ENCODE assay signal across 11 cellular contexts in the genomic region with DNA sequence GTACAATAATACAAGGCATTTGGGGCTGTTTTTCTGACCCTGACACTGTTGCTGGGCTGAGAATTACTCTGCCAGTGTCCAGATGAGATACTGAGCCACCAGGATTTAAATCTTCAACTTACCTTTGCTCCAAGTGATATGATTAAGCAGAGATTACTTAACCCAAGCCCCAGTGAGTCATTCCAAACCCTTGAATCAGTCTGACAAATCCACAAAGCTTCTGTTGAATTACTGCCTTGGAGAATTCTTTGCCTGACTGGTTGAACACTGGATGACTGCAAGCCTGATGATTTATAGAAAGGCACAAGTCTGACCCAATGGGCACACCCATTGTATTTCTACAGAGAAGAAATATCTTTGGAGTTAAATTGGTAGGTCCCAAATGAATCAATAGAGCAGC.
DNase-seq lines count a peak whose midpoint lies in the region; ATAC-seq, FAIRE-seq and TF ChIP-seq lines count a peak whose summit lies in the region.
"Had no signal": no experiment of that assay in that cellular context is flagged by ENCODE, and none has a peak within 500 bp of the region (broad histone marks: within the 10 kb centered on the region; RNA-seq: fewer than 3 reads in every experiment).

No MANE protein-coding gene starts in this region.

- peak; percentile 52 to 76; a peak in 2 of 5 replicates for TF ChIP-seq EP300 in A549 (IDR thresholded peaks at IDR 0.05)

- TF ChIP-seq CTCF in A549 (IDR thresholded peaks at IDR 0.05) (no peak), HCT116 (IDR thresholded peaks at IDR 0.05 in 2 of 3, conservative IDR thresholded peaks at IDR 0.05 in 1 of 3; ENCODE audit: borderline replicate concordance in 1 of 3, insufficient read depth in 1 of 3, low read depth in 2 of 3, low read length in 2 of 3) (no peak), kidney epithelial cell (IDR thresholded peaks at IDR 0.05; ENCODE audit: insufficient read depth, low read length, poor library complexity, severe bottlenecking) (no peak), spleen (IDR thresholded peaks at IDR 0.05 in 8 of 11, conservative IDR thresholded peaks at IDR 0.05 in 3 of 11) (no peak), testis (IDR thresholded peaks at IDR 0.05) (no peak)

- H3K4me3 ChIP-seq in A549 (no peak overlapping the region), HCT116 (replicated peaks in 1 of 2; ENCODE audit: low read depth in 1 of 2, low read length in 2 of 2) (peak overlapping the region in 1 of 2 experiments; percentile 25; a peak in 2 of 4 replicates), adipocyte (ENCODE audit: low read length) (no peak overlapping the region), kidney epithelial cell (ENCODE audit: low read depth, low read length) (no peak overlapping the region), spleen (no peak overlapping the region), testis (no peak overlapping the region), H7 (ENCODE audit: insufficient read depth, low read depth, low read length) (no peak overlapping the region)
- H3K4me3 ChIP-seq: right lobe of liver had no signal

- peak; percentile 97 to 100 for ATAC-seq in A549
- ATAC-seq in HCT116, result peak; percentile 96
- no peak for ATAC-seq in HG03378 (IDR thresholded peaks at IDR 0.05; ENCODE audit: unreplicated experiment)

- POLR2A ChIA-PET in A549 (lab: Yijun Ruan, JAX), result interaction anchor here (1.2 to 1.6 kb wide), 2 partner anchors 29 to 90 kb away, joined by 6 read pairs; no protein-coding TSS in a partner anchor
- POLR2A ChIA-PET in HCT116 (lab: Charles Lee), result no interaction called here

- DNase-seq in A549 (ENCODE audit: low read depth in 1 of 2, low spot score in 1 of 2), result peak; percentile 71 to 95
- peak; percentile 95 for DNase-seq in HCT116 (ENCODE audit: low read depth, low spot score)
- peak; percentile 87 for DNase-seq in adipocyte (ENCODE audit: low read depth)
- DNase-seq in kidney epithelial cell (ENCODE audit: low read depth), result peak; percentile 99
- DNase-seq in spleen, result no peak
- DNase-seq in testis, result no peak
- no peak for DNase-seq in H7
- DNase-seq: activated CD4-positive, alpha-beta T cell treated with anti-CD3 and anti-CD28 coated beads, Interleukin-2, amount 10 ng/mL, durations not matched to agents 7 days and 5 days; NCI-H446; right lobe of liver had no signal

- RAD21 ChIA-PET in HCT116 (lab: Charles Lee; ENCODE audit: low non-redundant PET in 1 of 2, low total read pairs in 2 of 2, uncharacterized antibody in 2 of 2, unreplicated experiment in 2 of 2), result no interaction called here

- intact Hi-C loops in HCT116 (cut with micrococcal nuclease), result loop anchor here (2.0 kb wide), 1 partner anchor 25 kb away; no protein-coding TSS in a partner anchor
- intact Hi-C loops in spleen (cut with DNase I; ENCODE audit: low total_unique reads), result no loop called here
- intact Hi-C loops in testis (cut with DNase I; ENCODE audit: low total_unique reads), result no loop called here

- no peaks in the 10 kb centered on the region for H3K27me3 ChIP-seq in HCT116 (ENCODE audit: insufficient read depth, low read length)
- H3K27me3 ChIP-seq in adipocyte (replicated peaks; ENCODE audit: control insufficient read depth, insufficient read depth, low read length), result no peaks in the 10 kb centered on the region
- no peaks in the 10 kb centered on the region for H3K27me3 ChIP-seq in kidney epithelial cell (ENCODE audit: control insufficient read depth, insufficient read depth, low read length)
- no peaks in the 10 kb centered on the region for H3K27me3 ChIP-seq in spleen (replicated peaks in 1 of 7)
- no peaks in the 10 kb centered on the region for H3K27me3 ChIP-seq in testis
- no peaks in the 10 kb centered on the region for H3K27me3 ChIP-seq in H7 (ENCODE audit: control insufficient read depth, insufficient read depth, low read length)
- H3K27me3 ChIP-seq: right lobe of liver had no signal

- H3K4me2 ChIP-seq in A549, result peak overlapping the region; percentile 71
- peak overlapping the region; percentile 68 for H3K4me2 ChIP-seq in HCT116 (ENCODE audit: low read length)

- peak; percentile 99 for FAIRE-seq in A549 (lab: Jason Lieb, UNC)

- H3K27ac ChIP-seq in A549 (peak overlapping the region; percentile 60 to 79; a peak in 4 of 6 replicates), HCT116 (ENCODE audit: low read depth, low read length) (no peak overlapping the region), spleen (no peak overlapping the region), testis (no peak overlapping the region)
- H3K27ac ChIP-seq: right lobe of liver had no signal

- no peak overlapping the region for H2AFZ ChIP-seq in HCT116 (ENCODE audit: low read depth, low read length, poor library complexity, severe bottlenecking)

- H3K9ac ChIP-seq in HCT116 (ENCODE audit: low read length) (peak overlapping the region; percentile 15; the same call in 1 of the 2 replicates), adipocyte (ENCODE audit: low read length) (no peak overlapping the region)

- no peaks in the 10 kb centered on the region for H3K9me3 ChIP-seq in A549
- no peaks in the 10 kb centered on the region for H3K9me3 ChIP-seq in HCT116 (ENCODE audit: control insufficient read depth in 1 of 2, insufficient read depth in 1 of 2, low read depth in 1 of 2, low read length in 2 of 2)
- H3K9me3 ChIP-seq in adipocyte (ENCODE audit: control insufficient read depth, low read length), result no peaks in the 10 kb centered on the region
- no peaks in the 10 kb centered on the region for H3K9me3 ChIP-seq in spleen
- H3K9me3 ChIP-seq in testis, result no peaks in the 10 kb centered on the region
- H3K9me3 ChIP-seq: right lobe of liver had no signal

- peaks cover 40% of the 10 kb centered on the region for H3K4me1 ChIP-seq in A549
- peaks cover 4 to 19% of the 10 kb centered on the region in 2 experiments for H3K4me1 ChIP-seq in HCT116 (ENCODE audit: control insufficient read depth in 1 of 2, insufficient read depth in 2 of 2, low read length in 2 of 2)
- peaks cover 33% of the 10 kb centered on the region for H3K4me1 ChIP-seq in adipocyte (ENCODE audit: control insufficient read depth, insufficient read depth, low read length)
- H3K4me1 ChIP-seq in spleen, result no peaks in the 10 kb centered on the region
- H3K4me1 ChIP-seq in testis, result no peaks in the 10 kb centered on the region
- H3K4me1 ChIP-seq: right lobe of liver had no signal

- BruUV-seq in HCT116 (replicated peaks; lab: Mats Ljungman, UMichigan), result no TSS peak

- no peaks in the 10 kb centered on the region for H3K79me2 ChIP-seq in HCT116 (ENCODE audit: insufficient read depth, low read length)

- H4K20me1 ChIP-seq in HCT116 (ENCODE audit: insufficient read depth), result no peaks in the 10 kb centered on the region

- CTCF ChIA-PET in A549 (lab: Yijun Ruan, JAX) (interaction anchor here (0.9 to 1.6 kb wide), 5 partner anchors 11 to 90 kb away, joined by 3 to 5 read pairs (median 4); no protein-coding TSS in a partner anchor), HCT116 (lab: Charles Lee) (no interaction called here)

- TF ChIP-seq RAD21 in A549 (conservative IDR thresholded peaks at IDR 0.05 in 1 of 2, IDR thresholded peaks at IDR 0.05 in 1 of 2) (peak; percentile 40 to 41; a peak in 3 of 5 replicates), HCT116 (IDR thresholded peaks at IDR 0.05; ENCODE audit: low read depth) (peak; percentile 36; the same call in 1 of the 2 replicates)

- TF ChIP-seq POLR2A in A549 (IDR thresholded peaks at IDR 0.05; ENCODE audit: low read length) (no peak), HCT116 (IDR thresholded peaks at IDR 0.05; ENCODE audit: borderline replicate concordance, extremely low read depth, insufficient read depth, insufficient read length) (no peak), spleen (IDR thresholded peaks at IDR 0.05) (no peak), testis (IDR thresholded peaks at IDR 0.05) (no peak)

- H3K9me2 ChIP-seq in HCT116 (ENCODE audit: insufficient read depth), result no peaks in the 10 kb centered on the region

- no peaks in the 10 kb centered on the region for H3K36me3 ChIP-seq in HCT116 (ENCODE audit: control insufficient read depth in 1 of 2, insufficient read depth in 2 of 2, low read length in 2 of 2)
- H3K36me3 ChIP-seq in adipocyte (ENCODE audit: control insufficient read depth, insufficient read depth, low read length, severe bottlenecking), result no peaks in the 10 kb centered on the region
- no peaks in the 10 kb centered on the region for H3K36me3 ChIP-seq in kidney epithelial cell (ENCODE audit: control insufficient read depth, insufficient read depth, low read length)
- H3K36me3 ChIP-seq in spleen, result no peaks in the 10 kb centered on the region
- no peaks in the 10 kb centered on the region for H3K36me3 ChIP-seq in testis (ENCODE audit: low read depth, missing control alignments)
- H3K36me3 ChIP-seq in H7 (replicated peaks; ENCODE audit: control insufficient read depth, insufficient read depth, low read length), result no peaks in the 10 kb centered on the region
- H3K36me3 ChIP-seq: right lobe of liver had no signal

TF ChIP-seq in A549, 52 proteins besides CTCF, POLR2A, EP300 and RAD21 (continues in another document):
- no peak for TF ChIP-seq MAFK (IDR thresholded peaks at IDR 0.05; ENCODE audit: partially characterized antibody)
- peak; percentile 97 for TF ChIP-seq JUNB (IDR thresholded peaks at IDR 0.05)
- TF ChIP-seq ZFP36 (IDR thresholded peaks at IDR 0.05; ENCODE audit: borderline replicate concordance, partially characterized antibody), result no peak
- TF ChIP-seq RARB (CRISPR knock-in tag; IDR thresholded peaks at IDR 0.05), result no peak
- no peak for TF ChIP-seq MAZ (IDR thresholded peaks at IDR 0.05; ENCODE audit: borderline replicate concordance, low read depth, low read length)
- no peak for TF ChIP-seq NPAS2 (CRISPR knock-in tag; IDR thresholded peaks at IDR 0.05; ENCODE audit: borderline replicate concordance)
- TF ChIP-seq RFX5 (IDR thresholded peaks at IDR 0.05), result no peak

TF ChIP-seq in HCT116, 20 proteins besides CTCF, POLR2A, EP300 and RAD21 (continues in another document):
- TF ChIP-seq ZFX (IDR thresholded peaks at IDR 0.05), result no peak
- TF ChIP-seq, protein P1, sequence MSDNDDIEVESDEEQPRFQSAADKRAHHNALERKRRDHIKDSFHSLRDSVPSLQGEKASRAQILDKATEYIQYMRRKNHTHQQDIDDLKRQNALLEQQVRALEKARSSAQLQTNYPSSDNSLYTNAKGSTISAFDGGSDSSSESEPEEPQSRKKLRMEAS (IDR thresholded peaks at IDR 0.05), result peak; percentile 52; the same call in 1 of the 2 replicates

Comparison
In these comparisons a context has a peak if more than half of its experiments do, and no peak if none do; other contexts are left out.
1. DNase-seq: peak in A549 (2 of 2), HCT116 (single experiment), adipocyte (single experiment) and kidney epithelial cell (single experiment); none in spleen (single experiment), testis (single experiment) and H7 (single experiment).
2. H3K27ac ChIP-seq: peak in A549 (2 of 2); none in HCT116 (single experiment), spleen (0 of 8) and testis (0 of 2).